ENCODE assay signal across 18 cellular contexts in genomic region chr11:69569306-69570200, GRCh38.
"Had no signal": no experiment of that assay in that cellular context is flagged by ENCODE, and none has a peak within 500 bp of the region (broad histone marks: within the 10 kb centered on the region; RNA-seq: fewer than 3 reads in every experiment).

No MANE protein-coding gene starts in this region.

- H3K4me1 ChIP-seq: esophagus squamous epithelium, gastroesophageal sphincter, pancreas, prostate gland, right lobe of liver, testis, tibial nerve had no signal

- H3K36me3 ChIP-seq: esophagus squamous epithelium, gastroesophageal sphincter, pancreas, prostate gland, right lobe of liver, tibial nerve had no signal

- DNase-seq: effector memory CD8-positive, alpha-beta T cell; esophagus squamous epithelium; foreskin fibroblast; glutamatergic neuron; left cardiac atrium; mucosa of descending colon; naive thymus-derived CD8-positive, alpha-beta T cell; occipital lobe; pancreas; stimulated activated CD4-positive, alpha-beta T cell treated with anti-CD3 and anti-CD28 coated beads, Interleukin-4, amount 100 ng/mL, for 1 hour; stimulated activated CD8-positive, alpha-beta memory T cell treated with anti-CD3 and anti-CD28 coated beads, Interleukin-4, amount 100 ng/mL, for 48 hours; stimulated activated naive CD8-positive, alpha-beta T cell treated with anti-CD3 and anti-CD28 coated beads, Interleukin-15, Interleukin-2, amounts not matched to agents 100 U/mL and 50 U/mL, for 24 hours; testis had no signal

- H3K4me3 ChIP-seq: esophagus squamous epithelium, gastroesophageal sphincter, mucosa of descending colon, pancreas, prostate gland, right lobe of liver, testis, tibial nerve had no signal

- H3K27me3 ChIP-seq: pancreas, right lobe of liver, testis, tibial nerve had no signal

- H3K9me3 ChIP-seq: esophagus squamous epithelium, gastroesophageal sphincter, mucosa of descending colon, pancreas, prostate gland, right lobe of liver, testis, tibial nerve had no signal

- ATAC-seq: effector memory CD8-positive, alpha-beta T cell; gastroesophageal sphincter; left cardiac atrium; mucosa of descending colon; naive thymus-derived CD8-positive, alpha-beta T cell; pancreas; right lobe of liver; stimulated activated effector memory CD8-positive, alpha-beta T cell treated with anti-CD3 and anti-CD28 coated beads, Interleukin-12 subunit alpha, Interleukin-12 subunit beta, amount 100 ng/mL, for 72 hours; stimulated activated naive CD8-positive, alpha-beta T cell treated with anti-CD3 and anti-CD28 coated beads, Interleukin-15, Interleukin-2, amounts not matched to agents 100 U/mL and 50 U/mL, for 24 hours had no signal

- H3K27ac ChIP-seq: esophagus squamous epithelium, gastroesophageal sphincter, pancreas, prostate gland, right lobe of liver, testis, tibial nerve had no signal
